8 cellular contexts compared by ENCODE assay signal in the genomic region with DNA sequence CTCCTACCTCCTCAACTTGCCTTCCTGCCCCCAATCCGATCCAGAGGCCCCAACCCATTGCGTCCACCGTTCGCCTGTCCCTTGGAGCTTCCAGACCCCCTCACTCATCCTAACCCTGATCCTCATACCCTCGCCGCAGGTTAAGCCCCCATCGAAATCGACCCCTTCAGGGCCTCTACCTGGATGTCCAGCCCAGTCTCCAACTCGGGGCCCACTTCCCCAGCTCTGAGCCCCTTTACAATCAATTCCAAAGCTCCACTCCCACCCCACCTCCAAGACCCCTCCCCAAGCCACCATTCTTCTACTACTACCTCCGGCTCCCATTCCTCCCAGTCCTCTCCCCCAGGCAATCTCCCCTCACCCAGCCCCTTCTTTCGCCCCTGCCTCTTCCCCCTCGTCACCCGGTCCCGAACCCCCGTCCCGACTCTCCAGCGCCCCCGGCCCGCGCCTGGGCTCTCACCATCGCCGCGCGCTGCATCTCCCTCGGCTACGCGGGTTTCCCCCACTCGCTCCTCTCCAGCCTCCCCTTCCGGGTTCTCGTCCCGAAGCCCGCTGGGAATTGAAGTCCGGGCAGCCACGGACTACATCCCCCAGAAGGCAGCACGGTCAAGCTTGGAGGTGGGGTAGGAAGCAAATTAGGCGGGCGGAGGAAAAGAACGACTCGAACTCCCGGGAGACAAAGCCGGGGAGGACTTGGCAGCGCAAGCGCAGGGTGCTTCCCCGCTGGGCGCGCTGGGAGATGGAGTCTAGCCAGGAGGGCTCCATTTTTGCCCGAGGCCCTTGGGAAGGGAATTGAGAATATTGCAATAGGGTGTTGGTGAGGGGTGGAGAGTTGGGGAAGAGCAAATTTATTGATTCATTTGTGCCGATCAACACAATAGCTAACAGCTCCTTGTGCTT. TPM values are rescaled to one million over a fixed set of nuclear protein-coding genes. Genes with fewer than 3 reads are reported as not detected.
A peak's percentile ranks its signal among the peaks of the same experiment; 100 is the strongest.
DNase-seq lines count a peak whose midpoint lies in the region; ATAC-seq and TF ChIP-seq lines count a peak whose summit lies in the region.

A gene with protein sequence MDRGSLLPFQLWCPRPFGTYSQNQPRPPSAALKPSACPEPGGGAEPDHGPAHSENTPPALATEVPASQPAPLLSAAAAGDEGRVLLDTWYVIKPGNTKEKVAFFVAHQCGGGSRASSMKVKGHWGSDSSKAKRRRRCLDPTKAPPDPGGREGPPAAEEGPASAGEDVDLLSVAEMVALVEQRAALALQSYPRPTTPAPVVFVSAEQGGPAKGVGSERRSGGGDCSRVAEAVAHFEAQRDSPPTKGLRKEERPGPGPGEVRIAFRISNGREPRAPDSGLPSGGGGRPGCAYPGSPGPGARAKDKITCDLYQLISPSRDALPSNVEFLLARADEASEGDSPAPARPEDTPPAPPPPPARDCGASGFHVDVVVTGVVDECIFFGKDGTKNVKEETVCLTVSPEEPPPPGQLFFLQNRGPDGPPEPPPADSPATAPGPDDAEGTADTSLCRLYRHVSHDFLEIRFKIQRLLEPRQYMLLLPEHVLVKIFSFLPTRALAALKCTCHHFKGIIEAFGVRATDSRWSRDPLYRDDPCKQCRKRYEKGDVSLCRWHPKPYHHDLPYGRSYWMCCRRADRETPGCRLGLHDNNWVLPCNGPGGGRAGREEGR (minus strand): TSS at position 508 of the 900 bp plus-strand sequence. CDS start 17,401 bp downstream, outside the sequence.

- H3K4me1 Mint-ChIP-seq in activated T-cell treated with anti-CD3 and anti-CD28 coated beads, Interleukin-2, amount 50 U/mL, for 24 hours (ENCODE audit: low read depth): peaks cover 36% of the 10 kb centered on the region

- DNase-seq in DMS53 (lab: John Stamatoyannopoulos, UW) (peak; percentile 99), KBM-7 (peak; percentile 99), erythroblast (lab: John Stamatoyannopoulos, UW) (peak; percentile 96)
- DNase-seq in activated T-cell treated with anti-CD3 and anti-CD28 coated beads, Interleukin-2, amount 50 U/mL, for 24 hours: peak; percentile 93
- peak; percentile 94 for DNase-seq in stimulated activated CD8-positive, alpha-beta memory T cell treated with anti-CD3 and anti-CD28 coated beads, Interleukin-4, amount 100 ng/mL, for 48 hours

- in situ Hi-C loops in KBM-7 (cut with MboI; ENCODE audit: low pct_unique_long_range_greater_than_20kb, low sequenced_read_pairs): no loop called here

- H3K9ac ChIP-seq in mucosa of rectum (ENCODE audit: low read depth in 1 of 2, low read length in 2 of 2): peak within 1 kb of the TSS; percentile 64 to 91

- H3K27me3 ChIP-seq in mucosa of rectum (ENCODE audit: control insufficient read depth in 2 of 2, insufficient read depth in 2 of 2, low read length in 2 of 2): no peaks in the 10 kb centered on the region

- H3K9me3 ChIP-seq in mucosa of rectum (ENCODE audit: control insufficient read depth in 2 of 2, low read length in 2 of 2): no peaks in the 10 kb centered on the region

- peak within 1 kb of the TSS; percentile 90 for H3K27ac Mint-ChIP-seq in activated T-cell treated with anti-CD3 and anti-CD28 coated beads, Interleukin-2, amount 50 U/mL, for 24 hours

- no peaks in the 10 kb centered on the region for H3K36me3 ChIP-seq in mucosa of rectum (ENCODE audit: control insufficient read depth in 2 of 2, insufficient read depth in 2 of 2, low read length in 2 of 2)

- TF ChIP-seq POLR2A in erythroblast (IDR thresholded peaks at IDR 0.05; ENCODE audit: low read length): peak; percentile 75

- peak within 1 kb of the TSS; percentile 93 for H3K4me3 Mint-ChIP-seq in activated T-cell treated with anti-CD3 and anti-CD28 coated beads, Interleukin-2, amount 50 U/mL, for 24 hours

- H3K27ac ChIP-seq in mucosa of rectum (ENCODE audit: low read depth in 2 of 2, low read length in 2 of 2): peak within 1 kb of the TSS; percentile 68 to 72

- peak; percentile 85 for ATAC-seq in GM21576 (IDR thresholded peaks at IDR 0.05; ENCODE audit: unreplicated experiment)

- no peaks in the 10 kb centered on the region for H3K27me3 Mint-ChIP-seq in activated T-cell treated with anti-CD3 and anti-CD28 coated beads, Interleukin-2, amount 50 U/mL, for 24 hours

- peak within 1 kb of the TSS; percentile 80 to 86 for H3K4me3 ChIP-seq in mucosa of rectum (ENCODE audit: low read length in 2 of 2)

- peaks cover 24% of the 10 kb centered on the region for H3K36me3 Mint-ChIP-seq in activated T-cell treated with anti-CD3 and anti-CD28 coated beads, Interleukin-2, amount 50 U/mL, for 24 hours (ENCODE audit: low read depth)

- H3K4me1 ChIP-seq in mucosa of rectum (ENCODE audit: control insufficient read depth in 2 of 2, insufficient read depth in 2 of 2, low read length in 2 of 2): peaks cover 7 to 11% of the 10 kb centered on the region in 2 donors

- no peaks in the 10 kb centered on the region for H3K9me3 Mint-ChIP-seq in activated T-cell treated with anti-CD3 and anti-CD28 coated beads, Interleukin-2, amount 50 U/mL, for 24 hours

TF ChIP-seq in PFSK-1, 5 proteins besides CTCF, POLR2A, EP300 and RAD21:
- TF ChIP-seq TAF1 (IDR thresholded peaks at IDR 0.05; ENCODE audit: borderline replicate concordance, insufficient read depth, low read length) (peak; percentile 56; the same call in 1 of the 2 replicates), FOXP2 (optimal IDR thresholded peaks at IDR 0.05; ENCODE audit: borderline replicate concordance, extremely low read depth, extremely low read length, insufficient read depth) (peak; percentile 58), REST (IDR thresholded peaks at IDR 0.05; ENCODE audit: insufficient read depth in 1 of 2, low read depth in 2 of 2, low read length in 2 of 2) (no peak), POLR2AphosphoS5 (IDR thresholded peaks at IDR 0.05; ENCODE audit: low read depth, low read length) (peak; percentile 85), SIN3A (IDR thresholded peaks at IDR 0.05; ENCODE audit: borderline replicate concordance, insufficient read depth, low read length) (0 out of 2 replicates have a peak, but pooled peaks have one; percentile 75)

RNA-seq across cellular contexts. Expression of the gene that starts here (rescaled TPM):
- 11.0 TPM for polyA plus RNA-seq in PFSK-1 (2012; ENCODE audit: insufficient read length, low read depth)

Comparison
In these comparisons a context has a peak if more than half of its experiments do, and no peak if none do; other contexts are left out.
1. Peak in every context shown above with its lines: DNase-seq, ATAC-seq, H3K4me3 ChIP-seq and H3K27ac ChIP-seq.